ENCODE assay signal across 18 cellular contexts in genomic region chr6:155278319-155279049, GRCh38. TPM values are rescaled to one million over a fixed set of nuclear protein-coding genes. Genes with fewer than 3 reads are reported as not detected.
"Had no signal": no experiment of that assay in that cellular context is flagged by ENCODE, and none has a peak within 500 bp of the region (broad histone marks: within the 10 kb centered on the region; RNA-seq: fewer than 3 reads in every experiment).

No MANE protein-coding gene starts in this region.

- H3K36me3 ChIP-seq: thoracic aorta had no signal

- H3K9me3 ChIP-seq: thoracic aorta had no signal

- H3K27me3 Mint-ChIP-seq: stimulated activated naive CD8-positive, alpha-beta T cell treated with anti-CD3 and anti-CD28 coated beads, Interleukin-15, amount 100 ng/mL, for 72 hours had no signal

- ATAC-seq: left lobe of liver; stimulated activated naive CD8-positive, alpha-beta T cell treated with anti-CD3 and anti-CD28 coated beads, Interleukin-15, amount 100 ng/mL, for 72 hours had no signal

- H3K4me3 ChIP-seq: thoracic aorta had no signal

- H3K4me3 Mint-ChIP-seq: activated naive CD4-positive, alpha-beta T cell treated with anti-CD3 and anti-CD28 coated beads for 36 hours; nephron progenitor cell; stimulated activated naive CD8-positive, alpha-beta T cell treated with anti-CD3 and anti-CD28 coated beads, Interleukin-15, amount 100 ng/mL, for 72 hours had no signal

- DNase-seq: activated CD4-positive, alpha-beta T cell treated with anti-CD3 and anti-CD28 coated beads, Interleukin-2, amount 50 U/mL, for 4 hours; activated CD4-positive, CD25-positive, alpha-beta regulatory T cell treated with anti-CD3 and anti-CD28 coated beads, Interleukin-2, amount 50 U/mL, for 72 hours; activated naive CD4-positive, alpha-beta T cell treated with anti-CD3 and anti-CD28 coated beads for 36 hours; cerebellar nuclear complex; dermis blood vessel endothelial cell; nephron progenitor cell; stimulated activated CD4-positive, alpha-beta T cell treated with anti-CD3 and anti-CD28 coated beads, Interleukin-4, amount 100 ng/mL, for 24 hours; stimulated activated naive CD8-positive, alpha-beta T cell treated with anti-CD3 and anti-CD28 coated beads, Interleukin-15, amount 100 ng/mL, for 72 hours had no signal

- H3K27ac Mint-ChIP-seq: activated naive CD4-positive, alpha-beta T cell treated with anti-CD3 and anti-CD28 coated beads for 36 hours; nephron progenitor cell had no signal

- H3K27ac ChIP-seq: thoracic aorta had no signal

- H3K9me3 Mint-ChIP-seq: activated naive CD4-positive, alpha-beta T cell treated with anti-CD3 and anti-CD28 coated beads for 36 hours; nephron progenitor cell; stimulated activated naive CD8-positive, alpha-beta T cell treated with anti-CD3 and anti-CD28 coated beads, Interleukin-15, amount 100 ng/mL, for 72 hours had no signal

RNA-seq across cellular contexts. Expression of gene CLDN20, which starts 14.7 kb away (rescaled TPM):
- total RNA-seq: activated naive CD4-positive, alpha-beta T cell treated with anti-CD3 and anti-CD28 coated beads for 36 hours; dermis blood vessel endothelial cell; fibroblast of villous mesenchyme; left lobe of liver; mesenteric fat pad; omental fat pad; pulmonary artery endothelial cell; T-helper 2 cell treated with Interferon-gamma antibody and Interleukin-4, amounts not matched to agents 100 ng/mL and 5 ng/mL, for 36 hours; thoracic aorta; urinary bladder had no signal
- polyA plus RNA-seq: adipose tissue, esophagus had no signal
